Comparison of ENCODE assay signal across 1 cellular context in genomic region chr7:137751361-137752009, GRCh38.
TF ChIP-seq lines count a peak whose summit lies in the region.

No MANE protein-coding gene starts in this region.

TF ChIP-seq in GM12878, 131 proteins besides CTCF, POLR2A, EP300 and RAD21 (continued from another document):
- TF ChIP-seq, protein P1, sequence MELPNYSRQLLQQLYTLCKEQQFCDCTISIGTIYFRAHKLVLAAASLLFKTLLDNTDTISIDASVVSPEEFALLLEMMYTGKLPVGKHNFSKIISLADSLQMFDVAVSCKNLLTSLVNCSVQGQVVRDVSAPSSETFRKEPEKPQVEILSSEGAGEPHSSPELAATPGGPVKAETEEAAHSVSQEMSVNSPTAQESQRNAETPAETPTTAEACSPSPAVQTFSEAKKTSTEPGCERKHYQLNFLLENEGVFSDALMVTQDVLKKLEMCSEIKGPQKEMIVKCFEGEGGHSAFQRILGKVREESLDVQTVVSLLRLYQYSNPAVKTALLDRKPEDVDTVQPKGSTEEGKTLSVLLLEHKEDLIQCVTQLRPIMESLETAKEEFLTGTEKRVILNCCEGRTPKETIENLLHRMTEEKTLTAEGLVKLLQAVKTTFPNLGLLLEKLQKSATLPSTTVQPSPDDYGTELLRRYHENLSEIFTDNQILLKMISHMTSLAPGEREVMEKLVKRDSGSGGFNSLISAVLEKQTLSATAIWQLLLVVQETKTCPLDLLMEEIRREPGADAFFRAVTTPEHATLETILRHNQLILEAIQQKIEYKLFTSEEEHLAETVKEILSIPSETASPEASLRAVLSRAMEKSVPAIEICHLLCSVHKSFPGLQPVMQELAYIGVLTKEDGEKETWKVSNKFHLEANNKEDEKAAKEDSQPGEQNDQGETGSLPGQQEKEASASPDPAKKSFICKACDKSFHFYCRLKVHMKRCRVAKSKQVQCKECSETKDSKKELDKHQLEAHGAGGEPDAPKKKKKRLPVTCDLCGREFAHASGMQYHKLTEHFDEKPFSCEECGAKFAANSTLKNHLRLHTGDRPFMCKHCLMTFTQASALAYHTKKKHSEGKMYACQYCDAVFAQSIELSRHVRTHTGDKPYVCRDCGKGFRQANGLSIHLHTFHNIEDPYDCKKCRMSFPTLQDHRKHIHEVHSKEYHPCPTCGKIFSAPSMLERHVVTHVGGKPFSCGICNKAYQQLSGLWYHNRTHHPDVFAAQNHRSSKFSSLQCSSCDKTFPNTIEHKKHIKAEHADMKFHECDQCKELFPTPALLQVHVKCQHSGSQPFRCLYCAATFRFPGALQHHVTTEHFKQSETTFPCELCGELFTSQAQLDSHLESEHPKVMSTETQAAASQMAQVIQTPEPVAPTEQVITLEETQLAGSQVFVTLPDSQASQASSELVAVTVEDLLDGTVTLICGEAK (IDR thresholded peaks at IDR 0.05; ENCODE audit: borderline replicate concordance), result peak; percentile 91; the same call in 1 of the 2 replicates
- TF ChIP-seq IKZF2 (IDR thresholded peaks at IDR 0.05) (no peak), SMC3 (IDR thresholded peaks at IDR 0.05; ENCODE audit: borderline replicate concordance, low read length) (no peak), HDAC6 (IDR thresholded peaks at IDR 0.05; ENCODE audit: unreplicated experiment) (no peak), BHLHE40 (IDR thresholded peaks at IDR 0.05; ENCODE audit: borderline replicate concordance in 1 of 2, low read depth in 2 of 2, low read length in 1 of 2) (peak in 1 of 2 experiments; percentile 30; a peak in 1 of 4 replicates), MEF2A (IDR thresholded peaks at IDR 0.05; ENCODE audit: insufficient read depth, low read depth, low read length) (no peak), PAX8 (IDR thresholded peaks at IDR 0.05) (no peak), SMAD1 (IDR thresholded peaks at IDR 0.05; ENCODE audit: low read depth, partially characterized antibody) (peak; percentile 9), ATF7 (IDR thresholded peaks at IDR 0.05; ENCODE audit: low read depth) (0 out of 2 replicates have a peak, but pooled peaks have one; percentile 13), CHD1 (IDR thresholded peaks at IDR 0.05; ENCODE audit: low read depth, low read length) (no peak), NR2F1 (conservative IDR thresholded peaks at IDR 0.05) (0 out of 2 replicates have a peak, but pooled peaks have one; percentile 24), MTA2 (IDR thresholded peaks at IDR 0.05; ENCODE audit: low read depth) (peak; percentile 45; the same call in 1 of the 2 replicates), TAF1 (IDR thresholded peaks at IDR 0.05; ENCODE audit: borderline replicate concordance, low read depth, low read length) (no peak), MEF2B (IDR thresholded peaks at IDR 0.05; ENCODE audit: partially characterized antibody, poor library complexity, severe bottlenecking) (no peak)
- TF ChIP-seq, protein P2, sequence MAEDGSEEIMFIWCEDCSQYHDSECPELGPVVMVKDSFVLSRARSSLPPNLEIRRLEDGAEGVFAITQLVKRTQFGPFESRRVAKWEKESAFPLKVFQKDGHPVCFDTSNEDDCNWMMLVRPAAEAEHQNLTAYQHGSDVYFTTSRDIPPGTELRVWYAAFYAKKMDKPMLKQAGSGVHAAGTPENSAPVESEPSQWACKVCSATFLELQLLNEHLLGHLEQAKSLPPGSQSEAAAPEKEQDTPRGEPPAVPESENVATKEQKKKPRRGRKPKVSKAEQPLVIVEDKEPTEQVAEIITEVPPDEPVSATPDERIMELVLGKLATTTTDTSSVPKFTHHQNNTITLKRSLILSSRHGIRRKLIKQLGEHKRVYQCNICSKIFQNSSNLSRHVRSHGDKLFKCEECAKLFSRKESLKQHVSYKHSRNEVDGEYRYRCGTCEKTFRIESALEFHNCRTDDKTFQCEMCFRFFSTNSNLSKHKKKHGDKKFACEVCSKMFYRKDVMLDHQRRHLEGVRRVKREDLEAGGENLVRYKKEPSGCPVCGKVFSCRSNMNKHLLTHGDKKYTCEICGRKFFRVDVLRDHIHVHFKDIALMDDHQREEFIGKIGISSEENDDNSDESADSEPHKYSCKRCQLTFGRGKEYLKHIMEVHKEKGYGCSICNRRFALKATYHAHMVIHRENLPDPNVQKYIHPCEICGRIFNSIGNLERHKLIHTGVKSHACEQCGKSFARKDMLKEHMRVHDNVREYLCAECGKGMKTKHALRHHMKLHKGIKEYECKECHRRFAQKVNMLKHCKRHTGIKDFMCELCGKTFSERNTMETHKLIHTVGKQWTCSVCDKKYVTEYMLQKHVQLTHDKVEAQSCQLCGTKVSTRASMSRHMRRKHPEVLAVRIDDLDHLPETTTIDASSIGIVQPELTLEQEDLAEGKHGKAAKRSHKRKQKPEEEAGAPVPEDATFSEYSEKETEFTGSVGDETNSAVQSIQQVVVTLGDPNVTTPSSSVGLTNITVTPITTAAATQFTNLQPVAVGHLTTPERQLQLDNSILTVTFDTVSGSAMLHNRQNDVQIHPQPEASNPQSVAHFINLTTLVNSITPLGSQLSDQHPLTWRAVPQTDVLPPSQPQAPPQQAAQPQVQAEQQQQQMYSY (CRISPR knock-in tag; IDR thresholded peaks at IDR 0.05), result no peak
- TF ChIP-seq, protein P3, sequence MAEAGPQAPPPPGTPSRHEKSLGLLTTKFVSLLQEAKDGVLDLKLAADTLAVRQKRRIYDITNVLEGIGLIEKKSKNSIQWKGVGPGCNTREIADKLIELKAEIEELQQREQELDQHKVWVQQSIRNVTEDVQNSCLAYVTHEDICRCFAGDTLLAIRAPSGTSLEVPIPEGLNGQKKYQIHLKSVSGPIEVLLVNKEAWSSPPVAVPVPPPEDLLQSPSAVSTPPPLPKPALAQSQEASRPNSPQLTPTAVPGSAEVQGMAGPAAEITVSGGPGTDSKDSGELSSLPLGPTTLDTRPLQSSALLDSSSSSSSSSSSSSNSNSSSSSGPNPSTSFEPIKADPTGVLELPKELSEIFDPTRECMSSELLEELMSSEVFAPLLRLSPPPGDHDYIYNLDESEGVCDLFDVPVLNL (IDR thresholded peaks at IDR 0.05; ENCODE audit: low read depth, low read length), result no peak
